In genomic region chr10:58266003-58266825, GRCh38 we compare ENCODE assay signal across 7 cellular contexts. TPM values are rescaled to one million over a fixed set of nuclear protein-coding genes. Genes with fewer than 3 reads are reported as not detected.
DNase-seq lines count a peak whose midpoint lies in the region; ATAC-seq, FAIRE-seq and TF ChIP-seq lines count a peak whose summit lies in the region.

No MANE protein-coding gene starts in this region.

- peak overlapping the region; percentile 73 for H3K9ac ChIP-seq in OCI-LY3 (ENCODE audit: low read length)
- peak overlapping the region; percentile 79 to 84 for H3K9ac ChIP-seq in stomach smooth muscle (ENCODE audit: low read length in 2 of 2)

- in situ Hi-C loops in brain microvascular endothelial cell (cut with HindIII; ENCODE audit: low pct_ligation_motif_present, low sequenced_read_pairs) = no loop called here

- H3K4me1 ChIP-seq in HEK293 (ENCODE audit: control insufficient read depth, insufficient read depth, low read length) = peaks cover 6% of the 10 kb centered on the region; the same call in 1 of the 2 replicates
- peaks cover 17% of the 10 kb centered on the region for H3K4me1 ChIP-seq in OCI-LY3 (ENCODE audit: low read length)
- H3K4me1 ChIP-seq in left lung = peaks cover 8 to 42% of the 10 kb centered on the region in 2 donors
- no peaks in the 10 kb centered on the region for H3K4me1 ChIP-seq in stomach smooth muscle (ENCODE audit: control insufficient read depth, insufficient read depth, low read length)

- CTCF ChIA-PET in HEK293 (lab: Yijun Ruan, JAX) = interaction anchor here (0.7 to 1.2 kb wide), 2 partner anchors 24 to 29 kb away, joined by 3 read pairs; no protein-coding TSS in a partner anchor

- peak overlapping the region; percentile 82 for H3K4me2 ChIP-seq in OCI-LY3 (ENCODE audit: low read length)

- H2AFZ ChIP-seq in OCI-LY3 (ENCODE audit: low read depth, low read length) = peak overlapping the region; percentile 34; the same call in 1 of the 2 replicates

- FAIRE-seq in GM12891 (lab: Jason Lieb, UNC) = peak; percentile 16

- TF ChIP-seq POLR2A in GM12891 (IDR thresholded peaks at IDR 0.05; ENCODE audit: low read depth, low read length) = no peak

- ATAC-seq in left lung = peak; percentile 4

- H3K4me3 ChIP-seq in HEK293 (ENCODE audit: low read depth, low read length) (peak overlapping the region; percentile 64), OCI-LY3 (ENCODE audit: low read length) (peak overlapping the region; percentile 96), brain microvascular endothelial cell (ENCODE audit: low read depth, low read length) (peak overlapping the region; percentile 80), left lung (peak overlapping the region; percentile 73 to 86), stomach smooth muscle (ENCODE audit: low read length in 2 of 2) (peak overlapping the region; percentile 87 to 91)

- H3K27ac ChIP-seq in HEK293 (ENCODE audit: extremely low read depth, low read depth, low read length) (peak overlapping the region; percentile 85; the same call in 1 of the 2 replicates), OCI-LY3 (ENCODE audit: low read length) (peak overlapping the region; percentile 70), brain microvascular endothelial cell (peak overlapping the region; percentile 75), left lung (peak overlapping the region; percentile 96 to 100), stomach smooth muscle (ENCODE audit: low read length) (peak overlapping the region; percentile 89)

- H3K9me3 ChIP-seq in HEK293 (ENCODE audit: control insufficient read depth, insufficient read depth, low read depth, low read length) (no peaks in the 10 kb centered on the region), OCI-LY3 (ENCODE audit: insufficient read depth, low read length) (no peaks in the 10 kb centered on the region), left lung (no peaks in the 10 kb centered on the region), stomach smooth muscle (ENCODE audit: control insufficient read depth in 2 of 2, low read length in 2 of 2) (no peaks in the 10 kb centered on the region)

- intact Hi-C loops in left lung (cut with DNase I) = no loop called here

- peaks cover 9% of the 10 kb centered on the region for H4K20me1 ChIP-seq in OCI-LY3 (ENCODE audit: insufficient read depth, low read length)

- no peaks in the 10 kb centered on the region for H3K27me3 ChIP-seq in OCI-LY3 (ENCODE audit: low read depth, low read length)
- H3K27me3 ChIP-seq in brain microvascular endothelial cell (replicated peaks) = no peaks in the 10 kb centered on the region
- H3K27me3 ChIP-seq in left lung = no peaks in the 10 kb centered on the region
- no peaks in the 10 kb centered on the region for H3K27me3 ChIP-seq in stomach smooth muscle (ENCODE audit: control insufficient read depth in 1 of 2, insufficient read depth in 2 of 2, low read length in 2 of 2)

- TF ChIP-seq CTCF in HEK293 (tag by site-specific recombination; IDR thresholded peaks at IDR 0.05) (no peak), OCI-LY3 (IDR thresholded peaks at IDR 0.05; ENCODE audit: low read depth, low read length) (no peak), brain microvascular endothelial cell (IDR thresholded peaks at IDR 0.05; ENCODE audit: low read depth, low read length, missing control alignments) (no peak), left lung (IDR thresholded peaks at IDR 0.05) (no peak)

- POLR2A ChIA-PET in HEK293 (lab: Yijun Ruan, JAX) = no interaction called here

- no peaks in the 10 kb centered on the region for H3K36me3 ChIP-seq in HEK293 (ENCODE audit: control insufficient read depth in 2 of 2, insufficient read depth in 1 of 2, low read length in 2 of 2)
- no peaks in the 10 kb centered on the region for H3K36me3 ChIP-seq in OCI-LY3 (replicated peaks; ENCODE audit: low read depth, low read length)
- no peaks in the 10 kb centered on the region for H3K36me3 ChIP-seq in brain microvascular endothelial cell (replicated peaks)
- no peaks in the 10 kb centered on the region for H3K36me3 ChIP-seq in left lung
- H3K36me3 ChIP-seq in stomach smooth muscle (ENCODE audit: control insufficient read depth in 2 of 2, insufficient read depth in 2 of 2, low read length in 2 of 2) = no peaks in the 10 kb centered on the region

- DNase-seq in GM12891 (ENCODE audit: insufficient read length, low spot score) (no peak), brain microvascular endothelial cell (peak; percentile 57), left lung (no peak), NCI-H1105 (lab: John Stamatoyannopoulos, UW) (no peak)

- peaks cover 78% of the 10 kb centered on the region for H3K79me2 ChIP-seq in OCI-LY3 (ENCODE audit: low read length)

TF ChIP-seq in GM12891, 5 proteins besides CTCF, POLR2A, EP300 and RAD21:
- TF ChIP-seq TAF1 (IDR thresholded peaks at IDR 0.05; ENCODE audit: low read depth, low read length) (0 out of 2 replicates have a peak, but pooled peaks have one; percentile 25), POU2F2 (IDR thresholded peaks at IDR 0.05; ENCODE audit: low read depth, low read length) (no peak)

TF ChIP-seq in HEK293, 187 proteins besides CTCF, POLR2A, EP300 and RAD21:
- TF ChIP-seq TRIM28 (IDR thresholded peaks at IDR 0.05; ENCODE audit: borderline replicate concordance, low read length) = 0 out of 2 replicates have a peak, but pooled peaks have one; percentile 41
- TF ChIP-seq ZNF629 (tag by site-specific recombination; IDR thresholded peaks at IDR 0.05) = peak; percentile 68
- peak; percentile 53; the same call in 1 of the 2 replicates for TF ChIP-seq PRDM6 (tag by site-specific recombination; IDR thresholded peaks at IDR 0.05)
- no peak for TF ChIP-seq ZNF416 (tag by site-specific recombination; IDR thresholded peaks at IDR 0.05)
- peak; percentile 17; the same call in 1 of the 2 replicates for TF ChIP-seq ZNF660 (tag by site-specific recombination; IDR thresholded peaks at IDR 0.05)
- TF ChIP-seq ZNF19 (tag by site-specific recombination; IDR thresholded peaks at IDR 0.05; ENCODE audit: low read depth) = no peak
- 0 out of 2 replicates have a peak, but pooled peaks have one; percentile 3 for TF ChIP-seq ZNF843 (tag by site-specific recombination; IDR thresholded peaks at IDR 0.05)
- peak; percentile 21; the same call in 1 of the 2 replicates for TF ChIP-seq ZBTB20 (tag by site-specific recombination; IDR thresholded peaks at IDR 0.05)
- no peak; the same call in 1 of the 2 replicates for TF ChIP-seq ZBTB17 (tag by site-specific recombination; IDR thresholded peaks at IDR 0.05)
- no peak for TF ChIP-seq PRDM1 (tag by site-specific recombination; IDR thresholded peaks at IDR 0.05)

RNA-seq across cellular contexts. Expression of gene IPMK, which starts 1.5 kb away (rescaled TPM):
- polyA plus RNA-seq in GM12891 (2012; ENCODE audit: low read depth, missing spikeins) = 1.6 TPM
- 1 to 10 TPM; 4.7 to 7.6 TPM for total RNA-seq in left lung

RNA-seq across cellular contexts. Expression of gene CISD1, which starts 2.7 kb away (rescaled TPM):
- polyA plus RNA-seq in GM12891 (2012; ENCODE audit: low read depth, missing spikeins) = 25.9 TPM
- 10 to 100 TPM; 34.3 to 39.5 TPM for total RNA-seq in left lung
